Comparison of ENCODE assay signal across 19 cellular contexts in the genomic region with DNA sequence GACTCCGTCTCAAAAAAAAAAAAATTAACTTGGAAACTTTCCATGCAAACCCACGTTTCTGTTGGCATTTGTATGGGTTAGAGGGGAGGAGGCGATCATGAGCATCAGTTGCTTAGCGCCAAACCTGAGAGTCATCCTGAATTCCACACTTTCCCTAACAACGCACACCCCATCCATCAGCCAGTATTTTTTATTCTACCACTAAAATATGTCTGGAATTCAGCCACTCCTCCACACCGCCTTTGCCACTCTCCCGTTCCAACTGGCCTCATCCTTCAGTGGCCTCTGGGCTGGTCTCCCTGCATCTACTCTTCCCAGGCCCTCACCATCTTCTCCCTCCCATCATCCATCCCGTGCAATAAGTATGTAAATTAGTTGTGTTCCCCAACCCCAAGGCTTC. TPM values are rescaled to one million over a fixed set of nuclear protein-coding genes. Genes with fewer than 3 reads are reported as not detected.
DNase-seq lines count a peak whose midpoint lies in the region; ATAC-seq, FAIRE-seq and TF ChIP-seq lines count a peak whose summit lies in the region.
"Had no signal": no experiment of that assay in that cellular context is flagged by ENCODE, and none has a peak within 500 bp of the region (broad histone marks: within the 10 kb centered on the region; RNA-seq: fewer than 3 reads in every experiment).

No MANE protein-coding gene starts in this region.

- H3K4me3 Mint-ChIP-seq in GM23338 (no peak overlapping the region), T-helper 17 cell (peak overlapping the region; percentile 25)
- H3K4me3 Mint-ChIP-seq: stimulated activated naive B cell treated with anti-CD40 and anti-IgM and Interleukin-4, amounts not matched to agents 10 μg/mL and 1 μg/mL and 100 μg/mL, for 72 hours had no signal

- H3K36me3 ChIP-seq in GM23338 (ENCODE audit: insufficient read depth) (no peaks in the 10 kb centered on the region), kidney epithelial cell (ENCODE audit: control insufficient read depth, insufficient read depth, low read length) (no peaks in the 10 kb centered on the region), A673 (ENCODE audit: insufficient read depth, low read length, poor library complexity, severe bottlenecking) (no peaks in the 10 kb centered on the region), SJCRH30 (no peaks in the 10 kb centered on the region)
- H3K36me3 ChIP-seq: upper lobe of right lung had no signal

- H3K36me3 Mint-ChIP-seq in GM23338 (ENCODE audit: low read depth): no peaks in the 10 kb centered on the region
- no peaks in the 10 kb centered on the region for H3K36me3 Mint-ChIP-seq in T-helper 17 cell (ENCODE audit: low read depth)

- H3K27ac Mint-ChIP-seq in GM23338: no peak overlapping the region
- no peak overlapping the region for H3K27ac Mint-ChIP-seq in T-helper 17 cell
- H3K27ac Mint-ChIP-seq: stimulated activated naive B cell treated with anti-CD40 and anti-IgM and Interleukin-4, amounts not matched to agents 10 μg/mL and 1 μg/mL and 100 μg/mL, for 72 hours had no signal

- intact Hi-C loops in dorsolateral prefrontal cortex (cut with DNase I) (loop anchor here (2.0 to 10.0 kb wide), 4 partner anchors 51 to 437 kb away; partner anchors contain the start of genes DNAJB6 (in 1 of the 2), NOM1 (in 1 of the 2) and RNF32 (in 1 of the 2)), A673 (cut with micrococcal nuclease; ENCODE audit: unreplicated experiment) (no loop called here)

- WGBS in A549 (ENCODE audit: missing lambda C conversion rate): 38% methylated on average over 8 of the region's 8 CpGs

- no peaks in the 10 kb centered on the region for H3K27me3 ChIP-seq in GM23338 (ENCODE audit: insufficient read depth)
- H3K27me3 ChIP-seq in kidney epithelial cell (ENCODE audit: control insufficient read depth, insufficient read depth, low read length): no peaks in the 10 kb centered on the region
- no peaks in the 10 kb centered on the region for H3K27me3 ChIP-seq in dorsolateral prefrontal cortex
- H3K27me3 ChIP-seq in A673 (replicated peaks; ENCODE audit: insufficient read depth, low read depth, low read length, poor library complexity): no peaks in the 10 kb centered on the region
- no peaks in the 10 kb centered on the region for H3K27me3 ChIP-seq in SJCRH30
- H3K27me3 ChIP-seq: upper lobe of right lung had no signal

- no peaks in the 10 kb centered on the region for H3F3A ChIP-seq in GM23338 (replicated peaks; ENCODE audit: low read depth)

- TF ChIP-seq RAD21 in A549 (conservative IDR thresholded peaks at IDR 0.05 in 1 of 2, IDR thresholded peaks at IDR 0.05 in 1 of 2): no peak

- H3K27me3 Mint-ChIP-seq in GM23338 (ENCODE audit: insufficient read depth, low read depth, poor library complexity): peaks cover 3% of the 10 kb centered on the region
- H3K27me3 Mint-ChIP-seq in T-helper 17 cell: peaks cover 7% of the 10 kb centered on the region

- H3K4me3 ChIP-seq in A549 (no peak overlapping the region), GM23338 (no peak overlapping the region), kidney epithelial cell (ENCODE audit: low read depth, low read length) (no peak overlapping the region), dorsolateral prefrontal cortex (no peak overlapping the region), A673 (ENCODE audit: low read depth, low read length, poor library complexity, severe bottlenecking) (no peak overlapping the region), foreskin fibroblast (ENCODE audit: low read depth in 1 of 2, low read length in 2 of 2) (no peak overlapping the region), SJCRH30 (no peak overlapping the region)
- H3K4me3 ChIP-seq: mucosa of descending colon, smooth muscle cell, upper lobe of right lung had no signal

- DNase-seq in A549 (ENCODE audit: low read depth in 1 of 2, low spot score in 1 of 2) (peak in 1 of 2 experiments; percentile 61), GM23338 (ENCODE audit: low spot score) (peak; percentile 24), T-helper 17 cell (no peak), kidney epithelial cell (ENCODE audit: low read depth) (peak; percentile 23), dorsolateral prefrontal cortex (no peak), A673 (ENCODE audit: low spot score) (no peak), foreskin fibroblast (no peak), SJCRH30 (no peak)
- DNase-seq: activated effector memory CD4-positive, alpha-beta T cell treated with Interleukin-2 at 50 U/mL for 16 hours; amygdala; cortex of kidney; erythroblast; mucosa of descending colon; posterior cingulate gyrus; stimulated activated naive B cell treated with anti-CD40 and anti-IgM and Interleukin-4, amounts not matched to agents 10 μg/mL and 1 μg/mL and 100 μg/mL, for 72 hours; SW 1271; upper lobe of right lung had no signal

- no peak for TF ChIP-seq EP300 in A549 (IDR thresholded peaks at IDR 0.05)

- H3K4me1 ChIP-seq in A549 (peaks cover 13% of the 10 kb centered on the region), GM23338 (ENCODE audit: insufficient read depth) (no peaks in the 10 kb centered on the region), A673 (ENCODE audit: insufficient read depth, low read length, poor library complexity, severe bottlenecking) (peaks cover 4% of the 10 kb centered on the region), SJCRH30 (no peaks in the 10 kb centered on the region)

- ATAC-seq in A549 (peak; percentile 4; a peak in 2 of 6 replicates), GM23338 (no peak), T-helper 17 cell (no peak)
- ATAC-seq: mucosa of descending colon; Panc1; stimulated activated naive B cell treated with anti-CD40 and anti-IgM and Interleukin-4, amounts not matched to agents 10 μg/mL and 1 μg/mL and 100 μg/mL, for 72 hours; upper lobe of right lung had no signal

- H3K9me3 ChIP-seq in A549: no peaks in the 10 kb centered on the region
- no peaks in the 10 kb centered on the region for H3K9me3 ChIP-seq in T-helper 17 cell (ENCODE audit: control insufficient read depth, low read length, poor library complexity, severe bottlenecking)
- no peaks in the 10 kb centered on the region for H3K9me3 ChIP-seq in A673 (ENCODE audit: low read depth, low read length, poor library complexity, severe bottlenecking)
- no peaks in the 10 kb centered on the region; the same call in 1 of the 2 replicates for H3K9me3 ChIP-seq in SJCRH30 (replicated peaks)
- H3K9me3 ChIP-seq: mucosa of descending colon, upper lobe of right lung had no signal

- H3K4me1 Mint-ChIP-seq in GM23338 (peaks cover 6% of the 10 kb centered on the region; the same call in 1 of the 3 replicates), T-helper 17 cell (peaks cover 19% of the 10 kb centered on the region)

- POLR2A ChIA-PET in A549 (lab: Yijun Ruan, JAX): no interaction called here
- POLR2A ChIA-PET in A673 (lab: Charles Lee; ENCODE audit: low non-redundant PET): no interaction called here

- TF ChIP-seq CTCF in A549 (IDR thresholded peaks at IDR 0.05): no peak
- TF ChIP-seq CTCF in GM23338 (conservative IDR thresholded peaks at IDR 0.05; ENCODE audit: low read depth in 2 of 2): no peak
- no peak for TF ChIP-seq CTCF in kidney epithelial cell (IDR thresholded peaks at IDR 0.05; ENCODE audit: insufficient read depth, low read length, poor library complexity, severe bottlenecking)
- no peak for TF ChIP-seq CTCF in dorsolateral prefrontal cortex (IDR thresholded peaks at IDR 0.05 in 54 of 56, conservative IDR thresholded peaks at IDR 0.05 in 2 of 56; ENCODE audit: low read depth in 1 of 56, partially characterized antibody in 56 of 56)
- no peak for TF ChIP-seq CTCF in A673 (conservative IDR thresholded peaks at IDR 0.05; ENCODE audit: low read depth, low read length)
- no peak for TF ChIP-seq CTCF in foreskin fibroblast (IDR thresholded peaks at IDR 0.05; ENCODE audit: low read depth, low read length)

- H3K27ac ChIP-seq in A549 (0 out of 6 replicates have a peak overlapping the region, but pooled peaks of 1 of the 2 experiments have one; percentile 37), GM23338 (ENCODE audit: low read depth) (no peak overlapping the region), dorsolateral prefrontal cortex (no peak overlapping the region), A673 (ENCODE audit: low read depth, low read length, poor library complexity, severe bottlenecking) (no peak overlapping the region), SJCRH30 (no peak overlapping the region)
- H3K27ac ChIP-seq: upper lobe of right lung had no signal

- FAIRE-seq in A549 (lab: Jason Lieb, UNC): no peak

- H2AFZ ChIP-seq in GM23338: no peak overlapping the region

- TF ChIP-seq POLR2A in A549 (IDR thresholded peaks at IDR 0.05; ENCODE audit: low read length): no peak

- H3K4me2 ChIP-seq in A549 (peak overlapping the region; percentile 10; the same call in 1 of the 3 replicates), GM23338 (no peak overlapping the region)
- H3K4me2 ChIP-seq: smooth muscle cell had no signal

- CTCF ChIA-PET in A549 (lab: Yijun Ruan, JAX): no interaction called here
- CTCF ChIA-PET in A673 (lab: Charles Lee): no interaction called here

- no peaks in the 10 kb centered on the region for H4K20me1 ChIP-seq in GM23338 (replicated peaks; ENCODE audit: insufficient read depth)

- H3K9me2 ChIP-seq in GM23338 (ENCODE audit: insufficient read depth): no peaks in the 10 kb centered on the region

- H3K79me2 ChIP-seq in GM23338 (replicated peaks; ENCODE audit: insufficient read depth): no peaks in the 10 kb centered on the region

- no peaks in the 10 kb centered on the region for H3K9me3 Mint-ChIP-seq in GM23338

- no TSS peak for BruUV-seq in A673 (replicated peaks; lab: Mats Ljungman, UMichigan)

RNA-seq across cellular contexts. Expression of gene LMBR1, which starts 4.7 kb away (rescaled TPM):
- 33.2 and 39.3 TPM in 2 replicates for polyA plus RNA-seq in A549 (2011; rRNA removed)
- polyA plus RNA-seq in A549 (2012; cell fraction: cytosol; rRNA removed): 22.4 TPM in 2 replicates
- polyA plus RNA-seq in A549 (2012; cell fraction: nucleus; rRNA removed): 17.6 and 24.0 TPM in 2 replicates
- polyA plus RNA-seq in A549 (2017; fragmentation: RNase III; extraction: RNeasy Plus Mini Kit Qiagen cat#74134 plus additional on column Dnase treatment): 40.3 to 42.9 TPM (median 42.3 TPM) in 3 replicates
- polyA minus RNA-seq in A549 (2011; rRNA and poly(A)+ RNA removed): 50.3 and 61.3 TPM in 2 replicates
- 69.1 and 90.1 TPM in 2 replicates for total RNA-seq in GM23338 (2014; rRNA removed; shearing (Covaris generic))
- polyA plus RNA-seq in GM23338 (2016; fragmentation: Nextera tagmentation; extraction: Ambion mirVana): 20.6 and 21.8 TPM in 2 replicates
- total RNA-seq in T-helper 17 cell: 10 to 100 TPM; 47.3 to 53.0 TPM
- total RNA-seq in kidney epithelial cell: 47.3 and 48.7 TPM in 2 replicates
- 100 to 1,000 TPM in 82 of 120 experiments, 10 to 100 TPM in 38; 71.3 to 148 (median 106) TPM for total RNA-seq in dorsolateral prefrontal cortex
- 49.5 and 50.7 TPM in 2 replicates for total RNA-seq in A673 (2021)
- total RNA-seq in SJCRH30 (2014; rRNA removed; shearing (Covaris generic)): 66.2 and 80.8 TPM in 2 replicates

RNA-seq across cellular contexts. Expression of gene NOM1, which starts 51.8 kb away (rescaled TPM):
- polyA plus RNA-seq in A549 (2011; rRNA removed) (15.5 and 19.1 TPM in 2 replicates), A549 (2017; fragmentation: RNase III; extraction: RNeasy Plus Mini Kit Qiagen cat#74134 plus additional on column Dnase treatment) (17.7 to 19.0 TPM (median 18.8 TPM) in 3 replicates), GM23338 (2016; fragmentation: Nextera tagmentation; extraction: Ambion mirVana) (17.7 and 18.8 TPM in 2 replicates)
- polyA plus RNA-seq in A549 (2012; cell fraction: cytosol; rRNA removed): 9.9 and 10.7 TPM in 2 replicates
- polyA plus RNA-seq in A549 (2012; cell fraction: nucleus; rRNA removed): 28.0 and 34.9 TPM in 2 replicates
- 22.2 and 24.6 TPM in 2 replicates for polyA minus RNA-seq in A549 (2011; rRNA and poly(A)+ RNA removed)
- 33.1 and 36.5 TPM in 2 replicates for total RNA-seq in GM23338 (2014; rRNA removed; shearing (Covaris generic))
- total RNA-seq in T-helper 17 cell (10 to 100 TPM; 31.3 to 35.8 TPM), kidney epithelial cell (15.9 and 17.7 TPM in 2 replicates), dorsolateral prefrontal cortex (10 to 100 TPM; 14.2 to 36.0 (median 24.9) TPM), A673 (2021) (34.1 and 34.8 TPM in 2 replicates)
- 25.4 and 29.9 TPM in 2 replicates for total RNA-seq in SJCRH30 (2014; rRNA removed; shearing (Covaris generic))

Comparison
In these comparisons a context has a peak if more than half of its experiments do, and no peak if none do; other contexts are left out.
1. ATAC-seq: peak in A549 (2 of 2); none in GM23338 (single experiment) and T-helper 17 cell (single experiment).
2. DNase-seq: peak in GM23338 (single experiment) and kidney epithelial cell (single experiment); none in T-helper 17 cell (0 of 3), dorsolateral prefrontal cortex (0 of 10), A673 (single experiment), foreskin fibroblast (0 of 2) and SJCRH30 (0 of 2).